In the genomic region with DNA sequence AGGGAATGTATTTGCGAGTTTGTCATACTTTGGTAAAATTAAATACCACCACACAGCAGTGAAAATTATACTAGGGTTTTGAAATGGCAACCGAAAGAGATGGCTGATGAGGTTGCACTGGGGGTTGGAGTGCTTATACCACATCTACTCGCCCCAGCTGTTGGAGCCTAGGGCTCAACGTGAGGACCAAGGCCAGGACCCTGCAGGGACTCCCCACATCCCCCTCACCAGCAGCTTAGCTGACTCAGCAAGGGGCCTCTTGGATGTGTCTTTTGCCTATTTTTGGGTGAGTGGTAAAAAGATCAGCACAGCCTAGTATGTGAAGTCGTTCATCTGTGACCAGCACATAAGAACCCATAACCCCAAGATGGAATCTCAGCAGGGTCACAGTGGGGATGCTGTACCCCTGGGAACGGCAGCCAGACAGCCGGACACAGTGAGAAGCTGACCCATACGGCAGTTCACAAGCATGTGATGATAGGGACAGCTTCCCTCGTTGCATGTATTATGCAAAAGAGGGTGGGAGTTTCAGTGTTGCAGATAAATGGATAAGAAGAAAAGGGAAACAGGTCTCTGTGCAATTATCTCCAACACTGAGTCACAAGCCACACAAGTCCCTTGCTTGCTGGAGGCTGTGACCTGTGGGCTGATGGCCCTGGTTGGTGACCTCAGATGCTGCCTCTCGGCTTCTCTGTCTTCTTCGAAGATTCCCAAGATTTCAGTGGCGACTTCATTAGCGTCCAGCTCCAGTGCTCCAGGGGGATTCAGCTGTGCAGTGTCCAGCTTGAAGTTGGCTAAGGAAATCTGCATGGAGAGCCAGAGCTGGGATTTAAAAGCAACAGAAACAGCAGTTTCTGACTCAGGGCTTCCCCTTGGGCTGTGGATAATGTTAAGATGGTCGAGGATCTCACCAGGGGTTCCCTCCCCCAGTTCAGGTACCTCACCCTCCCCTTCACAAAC, we compare ENCODE assay signal across 27 cellular contexts. TPM values are rescaled to one million over a fixed set of nuclear protein-coding genes. Genes with fewer than 3 reads are reported as not detected.
DNase-seq lines count a peak whose midpoint lies in the region; FAIRE-seq and TF ChIP-seq lines count a peak whose summit lies in the region.
"Had no signal": no experiment of that assay in that cellular context is flagged by ENCODE, and none has a peak within 500 bp of the region (broad histone marks: within the 10 kb centered on the region; RNA-seq: fewer than 3 reads in every experiment).

No MANE protein-coding gene starts in this region.

- H3K79me2 ChIP-seq in osteoblast (ENCODE audit: insufficient read depth, low read length) = no peaks in the 10 kb centered on the region

- intact Hi-C loops in CD14-positive monocyte (cut with micrococcal nuclease) = no loop called here

- H2AFZ ChIP-seq in osteoblast (ENCODE audit: low read length) = no peak overlapping the region

- FAIRE-seq in HTR-8/SVneo (lab: Jason Lieb, UNC) = peak; percentile 83
- FAIRE-seq: GM12892, GM19239, small intestine had no signal

- H3K27ac Mint-ChIP-seq in CD14-positive monocyte = no peak overlapping the region
- H3K27ac Mint-ChIP-seq: activated CD8-positive, alpha-beta T cell treated with anti-CD3 and anti-CD28 coated beads, Interleukin-2, amount 10 ng/mL, durations not matched to agents 7 days and 5 days; CD8-positive, alpha-beta memory T cell; HFFc6 had no signal

- H3K27me3 ChIP-seq in osteoblast (ENCODE audit: insufficient read depth, low read length) = no peaks in the 10 kb centered on the region
- H3K27me3 ChIP-seq: colonic mucosa, esophagus muscularis mucosa had no signal

- no peak overlapping the region for H3K4me3 Mint-ChIP-seq in CD14-positive monocyte
- H3K4me3 Mint-ChIP-seq: activated CD8-positive, alpha-beta T cell treated with anti-CD3 and anti-CD28 coated beads, Interleukin-2, amount 10 ng/mL, durations not matched to agents 7 days and 5 days; CD8-positive, alpha-beta memory T cell; HFFc6 had no signal

- TF ChIP-seq CTCF in osteoblast (IDR thresholded peaks at IDR 0.05; ENCODE audit: extremely low read depth, low read depth, low read length) (no peak), CD14-positive monocyte (IDR thresholded peaks at IDR 0.05) (no peak), foreskin fibroblast (IDR thresholded peaks at IDR 0.05; ENCODE audit: low read depth, low read length) (no peak)

- no peaks in the 10 kb centered on the region for H3K36me3 Mint-ChIP-seq in CD14-positive monocyte
- H3K36me3 Mint-ChIP-seq: CD8-positive, alpha-beta memory T cell had no signal

- H3K27me3 Mint-ChIP-seq in CD14-positive monocyte (ENCODE audit: low read depth in 3 of 3) = peaks cover 0 to 5% (median 2%) of the 10 kb centered on the region in 3 donors

- H3K4me3 ChIP-seq in osteoblast (ENCODE audit: insufficient read depth, low read length) = no peak overlapping the region
- H3K4me3 ChIP-seq in foreskin fibroblast (ENCODE audit: low read depth in 1 of 2, low read length in 2 of 2) = no peak overlapping the region
- H3K4me3 ChIP-seq: colonic mucosa, esophagus muscularis mucosa had no signal

- no peak overlapping the region for H3K27ac ChIP-seq in osteoblast (ENCODE audit: low read depth, low read length)
- H3K27ac ChIP-seq: colonic mucosa, esophagus muscularis mucosa had no signal

- peaks cover 0 to 5% (median under 1%) of the 10 kb centered on the region in 7 donors for H3K9me3 Mint-ChIP-seq in CD14-positive monocyte
- H3K9me3 Mint-ChIP-seq: CD8-positive, alpha-beta memory T cell; HFFc6 had no signal

- H3K4me1 Mint-ChIP-seq in CD14-positive monocyte = no peaks in the 10 kb centered on the region
- H3K4me1 Mint-ChIP-seq: CD8-positive, alpha-beta memory T cell had no signal

- no peak overlapping the region for H3K4me2 ChIP-seq in osteoblast (ENCODE audit: insufficient read depth, low read length)

- DNase-seq in ELF-1 (ENCODE audit: low read depth, low spot score) (peak; percentile 50), HTR-8/SVneo (ENCODE audit: insufficient read length, low spot score) (no peak), OCI-M1 (lab: John Stamatoyannopoulos, UW) (peak; percentile 47), osteoblast (ENCODE audit: insufficient read length, low spot score, missing footprints) (peak; percentile 74), CD14-positive monocyte (ENCODE audit: low spot score) (no peak), NCI-H2196 treated with DMSO at 0.1 percent for 48 hours (lab: John Stamatoyannopoulos, UW; ENCODE audit: unreplicated experiment) (no peak), NCI-H748 (lab: John Stamatoyannopoulos, UW; ENCODE audit: unreplicated experiment) (no peak), foreskin fibroblast (no peak)
- DNase-seq: activated CD8-positive, alpha-beta T cell treated with anti-CD3 and anti-CD28 coated beads, Interleukin-2, amount 10 ng/mL, durations not matched to agents 7 days and 5 days; activated naive CD4-positive, alpha-beta T cell treated with Interleukin-2 at 50 U/mL for 16 hours; CD8-positive, alpha-beta memory T cell; colonic mucosa; HFFc6; MM.1S; NCI-H187; NCI-H226; small intestine; stimulated activated CD4-positive, alpha-beta T cell treated with anti-CD3 and anti-CD28 coated beads, Interleukin-4, amount 100 ng/mL, for 24 hours; stimulated activated naive CD4-positive, alpha-beta T cell treated with Interleukin-2 at 50 U/mL for 16 hours; SW 1271 had no signal

- no peaks in the 10 kb centered on the region for H3K36me3 ChIP-seq in osteoblast (ENCODE audit: insufficient read depth, low read length)
- H3K36me3 ChIP-seq: colonic mucosa, esophagus muscularis mucosa had no signal

- H3K9me3 ChIP-seq in osteoblast (ENCODE audit: low read depth, low read length) = no peaks in the 10 kb centered on the region
- H3K9me3 ChIP-seq: colonic mucosa, esophagus muscularis mucosa had no signal

- H3K4me1 ChIP-seq in osteoblast (ENCODE audit: insufficient read depth, low read length) = no peaks in the 10 kb centered on the region
- H3K4me1 ChIP-seq: colonic mucosa, esophagus muscularis mucosa had no signal

- H4K20me1 ChIP-seq in osteoblast (ENCODE audit: insufficient read depth, low read length) = no peaks in the 10 kb centered on the region

RNA-seq across cellular contexts. Expression of a gene that starts 20.9 kb away (rescaled TPM):
- total RNA-seq in osteoblast = not detected in 2 replicates
- polyA plus RNA-seq in CD14-positive monocyte = not detected
- total RNA-seq: activated CD8-positive, alpha-beta T cell treated with anti-CD3 and anti-CD28 coated beads, Interleukin-2, amount 10 ng/mL, durations not matched to agents 7 days and 5 days; CD8-positive, alpha-beta memory T cell; colonic mucosa; esophagus muscularis mucosa; HFFc6; kidney epithelial cell; lung microvascular endothelial cell; pulmonary artery endothelial cell had no signal
- polyA plus RNA-seq: CD8-positive, alpha-beta memory T cell; small intestine; thymus had no signal

RNA-seq across cellular contexts. Expression of a gene that starts 42.3 kb away (rescaled TPM):
- not detected in 2 replicates for total RNA-seq in osteoblast
- polyA plus RNA-seq in CD14-positive monocyte = not detected
- total RNA-seq: activated CD8-positive, alpha-beta T cell treated with anti-CD3 and anti-CD28 coated beads, Interleukin-2, amount 10 ng/mL, durations not matched to agents 7 days and 5 days; CD8-positive, alpha-beta memory T cell; HFFc6; lung microvascular endothelial cell; pulmonary artery endothelial cell had no signal
- polyA plus RNA-seq: CD8-positive, alpha-beta memory T cell had no signal

RNA-seq across cellular contexts. Expression of a gene that starts 42.3 kb away (rescaled TPM):
- total RNA-seq in osteoblast = 22.7 and 24.6 TPM in 2 replicates
- polyA plus RNA-seq in CD14-positive monocyte = 10 to 100 TPM; 15.8 to 21.7 TPM

Comparison
In these comparisons a context has a peak if more than half of its experiments do, and no peak if none do; other contexts are left out.
1. DNase-seq: peak in ELF-1 (single experiment), OCI-M1 (single experiment) and osteoblast (single experiment); none in HTR-8/SVneo (single experiment), CD14-positive monocyte (single experiment), NCI-H2196 treated with DMSO at 0.1 percent for 48 hours (single experiment), NCI-H748 (single experiment) and foreskin fibroblast (0 of 2).